Comparison of ENCODE assay signal across 8 cellular contexts in genomic region chr6:34425132-34425497, GRCh38. TPM values are rescaled to one million over a fixed set of nuclear protein-coding genes. Genes with fewer than 3 reads are reported as not detected.
DNase-seq lines count a peak whose midpoint lies in the region; ATAC-seq and TF ChIP-seq lines count a peak whose summit lies in the region.

No MANE protein-coding gene starts in this region.

- POLR2A ChIA-PET in Panc1 (lab: Charles Lee) = no interaction called here

- H3K27ac ChIP-seq in DND-41 (ENCODE audit: low read length) = peak overlapping the region; percentile 86
- peak overlapping the region; percentile 97 for H3K27ac ChIP-seq in Panc1 (ENCODE audit: low read length)
- peak overlapping the region; percentile 90 for H3K27ac ChIP-seq in ectodermal cell (ENCODE audit: insufficient read depth, low read depth, low read length, poor library complexity, severe bottlenecking)

- H4K20me1 ChIP-seq in DND-41 (ENCODE audit: insufficient read depth, low read length) = peaks cover 46% of the 10 kb centered on the region

- peaks cover 47% of the 10 kb centered on the region for H3K4me1 ChIP-seq in DND-41 (ENCODE audit: insufficient read depth, low read length)
- peaks cover 10% of the 10 kb centered on the region for H3K4me1 ChIP-seq in Panc1 (ENCODE audit: control insufficient read depth, insufficient read depth, low read length)
- peaks cover 8% of the 10 kb centered on the region for H3K4me1 ChIP-seq in ectodermal cell (ENCODE audit: control insufficient read depth, insufficient read depth, low read length)
- peaks cover 14% of the 10 kb centered on the region for H3K4me1 ChIP-seq in neuron (ENCODE audit: insufficient read depth, low read length)

- H3K9ac ChIP-seq in DND-41 (ENCODE audit: low read depth, low read length) = peak overlapping the region; percentile 72

- ATAC-seq in DND-41 (ENCODE audit: insufficient read depth, low read depth) (no peak), Panc1 (no peak), GM21717 (IDR thresholded peaks at IDR 0.05; ENCODE audit: unreplicated experiment) (no peak), GM18873 (IDR thresholded peaks at IDR 0.05; ENCODE audit: low FRiP score, unreplicated experiment) (no peak)

- H3K4me2 ChIP-seq in DND-41 (ENCODE audit: insufficient read depth, low read length) = peak overlapping the region; percentile 83

- in situ Hi-C loops in Panc1 (cut with HindIII; ENCODE audit: low pct_unique_long_range_greater_than_20kb, low sequenced_read_pairs) = no loop called here

- no peaks in the 10 kb centered on the region for H3K27me3 ChIP-seq in DND-41 (ENCODE audit: insufficient read depth, low read length, poor library complexity)
- H3K27me3 ChIP-seq in Panc1 (ENCODE audit: control insufficient read depth, insufficient read depth, low read length) = no peaks in the 10 kb centered on the region
- H3K27me3 ChIP-seq in ectodermal cell (ENCODE audit: control insufficient read depth, insufficient read depth, low read length, poor library complexity, severe bottlenecking) = no peaks in the 10 kb centered on the region
- H3K27me3 ChIP-seq in neuron (ENCODE audit: insufficient read depth, low read length) = no peaks in the 10 kb centered on the region

- CTCF ChIA-PET in Panc1 (lab: Charles Lee) = interaction anchor here (0.6 kb wide), 1 partner anchor 152 kb away, joined by 3 read pairs; no protein-coding TSS in a partner anchor

- H2AFZ ChIP-seq in DND-41 (ENCODE audit: low read depth, low read length) (peak overlapping the region; percentile 92), neuron (ENCODE audit: low read depth, low read length) (no peak overlapping the region)

- intact Hi-C loops in Panc1 (cut with micrococcal nuclease; ENCODE audit: unreplicated experiment) = no loop called here

- 11 to 13% methylated on average over 9 to 10 of the region's 10 CpGs for WGBS in ectodermal cell, 2 experiments

- peaks cover 52% of the 10 kb centered on the region for H3K79me2 ChIP-seq in DND-41 (ENCODE audit: insufficient read depth, low read length)

- H3K36me3 ChIP-seq in DND-41 (ENCODE audit: insufficient read depth, low read length) (peaks cover 54% of the 10 kb centered on the region), Panc1 (ENCODE audit: control insufficient read depth, insufficient read depth, low read length) (peaks cover 20% of the 10 kb centered on the region), ectodermal cell (ENCODE audit: control insufficient read depth, insufficient read depth, low read length) (peaks cover 41% of the 10 kb centered on the region), neuron (ENCODE audit: insufficient read depth, low read length) (peaks cover 40% of the 10 kb centered on the region)

- H3K4me3 ChIP-seq in DND-41 (ENCODE audit: low read depth in 1 of 2, low read length in 2 of 2) (peak overlapping the region; percentile 74 to 84), Panc1 (ENCODE audit: low read depth in 2 of 2, low read length in 2 of 2) (peak overlapping the region; percentile 95 to 100), ectodermal cell (ENCODE audit: insufficient read depth, low read depth, low read length) (peak overlapping the region; percentile 98), neuron (ENCODE audit: low read length) (peak overlapping the region; percentile 95)

- DNase-seq in DND-41 = no peak
- DNase-seq in Panc1 (ENCODE audit: low read depth, low spot score) = no peak
- no peak for DNase-seq in stimulated activated CD4-positive, alpha-beta T cell treated with anti-CD3 and anti-CD28 coated beads, Interleukin-2, amount 100 ng/mL, for 24 hours
- no peak for DNase-seq in SKM-1 (lab: John Stamatoyannopoulos, UW; ENCODE audit: unreplicated experiment)

- TSS peak; percentile 84 for BruUV-seq in Panc1 (replicated peaks; lab: Mats Ljungman, UMichigan)

- TF ChIP-seq CTCF in DND-41 (IDR thresholded peaks at IDR 0.05; ENCODE audit: borderline replicate concordance, extremely low read depth, low read length, poor library complexity, severe bottlenecking) (no peak), Panc1 (IDR thresholded peaks at IDR 0.05) (no peak)

- no peaks in the 10 kb centered on the region for H3K9me3 ChIP-seq in DND-41 (ENCODE audit: insufficient read depth, low read length, severe bottlenecking)
- no peaks in the 10 kb centered on the region for H3K9me3 ChIP-seq in Panc1 (ENCODE audit: control insufficient read depth, insufficient read depth, low read depth, low read length)
- H3K9me3 ChIP-seq in ectodermal cell (ENCODE audit: control insufficient read depth, low read length) = no peaks in the 10 kb centered on the region
- H3K9me3 ChIP-seq in neuron (ENCODE audit: low read length) = no peaks in the 10 kb centered on the region

RNA-seq across cellular contexts. Expression of gene RPS10, which starts 0.8 kb away (rescaled TPM):
- total RNA-seq in Panc1 (2021; ENCODE audit: unreplicated experiment) = 1,363 TPM
- polyA plus RNA-seq in Panc1 (2012; ENCODE audit: insufficient read length) = 1,658 TPM
- polyA plus RNA-seq in ectodermal cell (2013, experiment 1 of 4) = 2,554 TPM
- polyA plus RNA-seq in ectodermal cell (2013, experiment 2 of 4) = 2,582 TPM
- 2,604 TPM for polyA plus RNA-seq in ectodermal cell (2013, experiment 3 of 4)
- polyA plus RNA-seq in ectodermal cell (2013, experiment 4 of 4) = 2,885 TPM

RNA-seq across cellular contexts. Expression of gene NUDT3, which starts 32.6 kb away (rescaled TPM):
- total RNA-seq in Panc1 (2021; ENCODE audit: unreplicated experiment) = 25.9 TPM
- 12.0 TPM for polyA plus RNA-seq in Panc1 (2012; ENCODE audit: insufficient read length)
- polyA plus RNA-seq in ectodermal cell (2013, experiment 1 of 4) = 32.2 TPM
- 31.0 TPM for polyA plus RNA-seq in ectodermal cell (2013, experiment 2 of 4)
- polyA plus RNA-seq in ectodermal cell (2013, experiment 3 of 4) = 21.7 TPM
- polyA plus RNA-seq in ectodermal cell (2013, experiment 4 of 4) = 22.6 TPM

RNA-seq across cellular contexts. Expression of gene PACSIN1, which starts 40.8 kb away (rescaled TPM):
- 0.18 TPM for total RNA-seq in Panc1 (2021; ENCODE audit: unreplicated experiment)
- 0.30 TPM for polyA plus RNA-seq in Panc1 (2012; ENCODE audit: insufficient read length)
- polyA plus RNA-seq in ectodermal cell (2013, experiment 1 of 4) = 1.2 TPM
- polyA plus RNA-seq in ectodermal cell (2013, experiment 2 of 4) = 1.3 TPM
- 1.5 TPM for polyA plus RNA-seq in ectodermal cell (2013, experiment 3 of 4)
- polyA plus RNA-seq in ectodermal cell (2013, experiment 4 of 4) = 1.3 TPM
